1 cellular context compared by ENCODE assay signal in the genomic region with DNA sequence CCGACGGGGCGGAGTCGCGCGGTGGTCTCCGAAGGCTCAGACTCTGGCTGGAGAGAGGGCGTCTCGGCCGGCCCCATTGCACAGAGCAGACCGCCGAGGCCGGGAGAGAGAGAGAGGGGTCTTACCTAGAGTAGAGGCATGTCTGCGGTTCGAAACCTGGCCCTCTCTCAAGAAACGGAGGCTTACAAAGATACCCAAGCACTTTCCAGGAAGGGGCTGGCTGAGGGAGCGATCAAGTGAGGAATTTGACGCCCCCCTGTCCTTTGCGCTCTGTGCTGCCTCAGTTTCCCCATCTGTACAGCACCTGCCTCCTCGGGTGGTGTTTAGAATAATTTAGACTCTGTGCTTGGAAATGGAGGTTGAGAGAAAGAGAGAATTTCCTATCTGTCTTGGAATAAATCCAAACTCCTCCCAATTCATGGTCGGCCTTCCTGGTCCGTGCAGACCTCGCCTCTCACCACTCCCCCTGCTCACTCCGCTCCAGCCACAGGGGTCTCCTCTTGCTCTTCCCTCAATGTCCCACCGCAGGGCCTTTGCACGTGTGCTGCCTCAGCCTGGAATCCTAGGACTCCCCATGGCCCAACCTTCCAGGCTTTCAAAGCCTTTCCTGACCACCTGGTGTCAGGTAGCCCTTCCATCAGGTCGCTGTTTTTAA.
TF ChIP-seq lines count a peak whose summit lies in the region.

No MANE protein-coding gene starts in this region.

TF ChIP-seq in HepG2, 621 proteins besides CTCF, POLR2A, EP300 and RAD21 (continues in another document):
- TF ChIP-seq ZNF460 (CRISPR knock-in tag; IDR thresholded peaks at IDR 0.05; ENCODE audit: borderline replicate concordance) (no peak; the same call in 1 of the 2 replicates), AGO2 (optimal IDR thresholded peaks at IDR 0.05; ENCODE audit: low read depth, low read length) (no peak), RBFOX2 (IDR thresholded peaks at IDR 0.05; ENCODE audit: low read depth, low read length) (peak; percentile 2; the same call in 1 of the 2 replicates), RNF2 (conservative IDR thresholded peaks at IDR 0.05; ENCODE audit: low read depth) (no peak), POLR2AphosphoS5 (IDR thresholded peaks at IDR 0.05; ENCODE audit: low read depth, low read length) (peak; percentile 64), ZNF329 (CRISPR knock-in tag; IDR thresholded peaks at IDR 0.05; ENCODE audit: low read depth) (0 out of 2 replicates have a peak, but pooled peaks have one; percentile 7), CHCHD3 (CRISPR knock-in tag; IDR thresholded peaks at IDR 0.05) (no peak), TAF1 (CRISPR knock-in tag; IDR thresholded peaks at IDR 0.05) (peak; percentile 35), ZNF616 (CRISPR knock-in tag; IDR thresholded peaks at IDR 0.05; ENCODE audit: low read depth) (no peak), KDM3A (CRISPR knock-in tag; IDR thresholded peaks at IDR 0.05; ENCODE audit: low read depth) (no peak), ZFP41 (CRISPR knock-in tag; IDR thresholded peaks at IDR 0.05; ENCODE audit: borderline replicate concordance) (no peak), FOXC1 (CRISPR knock-in tag; IDR thresholded peaks at IDR 0.05; ENCODE audit: borderline replicate concordance) (no peak), HNRNPUL1 (IDR thresholded peaks at IDR 0.05; ENCODE audit: low read depth, low read length) (no peak; the same call in 1 of the 2 replicates), LCORL (IDR thresholded peaks at IDR 0.05) (no peak), LCORL (CRISPR knock-in tag; IDR thresholded peaks at IDR 0.05) (no peak), RAD51 (IDR thresholded peaks at IDR 0.05; ENCODE audit: borderline replicate concordance) (no peak), EZH2 (conservative IDR thresholded peaks at IDR 0.05; ENCODE audit: low read depth, low read length) (no peak), ZNF788 (CRISPR knock-in tag; IDR thresholded peaks at IDR 0.05; ENCODE audit: borderline replicate concordance) (no peak), TAF15 (IDR thresholded peaks at IDR 0.05; ENCODE audit: low read depth, low read length, poor library complexity, severe bottlenecking) (peak; percentile 14), TBX3 (IDR thresholded peaks at IDR 0.05; ENCODE audit: borderline replicate concordance) (no peak), MTF2 (CRISPR knock-in tag; IDR thresholded peaks at IDR 0.05; ENCODE audit: borderline replicate concordance) (0 out of 2 replicates have a peak, but pooled peaks have one; percentile 28), TBL1XR1 (IDR thresholded peaks at IDR 0.05; ENCODE audit: borderline replicate concordance, low read length, partially characterized antibody) (no peak), ZNF264 (CRISPR knock-in tag; IDR thresholded peaks at IDR 0.05) (no peak), ZNF589 (CRISPR knock-in tag; conservative IDR thresholded peaks at IDR 0.05) (no peak), ZNF354B (CRISPR knock-in tag; IDR thresholded peaks at IDR 0.05) (0 out of 2 replicates have a peak, but pooled peaks have one; percentile 47), NBN (conservative IDR thresholded peaks at IDR 0.05) (no peak), RFX1 (IDR thresholded peaks at IDR 0.05) (no peak), POLR2G (IDR thresholded peaks at IDR 0.05; ENCODE audit: low read depth, low read length) (peak; percentile 85), MEF2D (CRISPR knock-in tag; IDR thresholded peaks at IDR 0.05) (no peak)
- TF ChIP-seq, protein P1, sequence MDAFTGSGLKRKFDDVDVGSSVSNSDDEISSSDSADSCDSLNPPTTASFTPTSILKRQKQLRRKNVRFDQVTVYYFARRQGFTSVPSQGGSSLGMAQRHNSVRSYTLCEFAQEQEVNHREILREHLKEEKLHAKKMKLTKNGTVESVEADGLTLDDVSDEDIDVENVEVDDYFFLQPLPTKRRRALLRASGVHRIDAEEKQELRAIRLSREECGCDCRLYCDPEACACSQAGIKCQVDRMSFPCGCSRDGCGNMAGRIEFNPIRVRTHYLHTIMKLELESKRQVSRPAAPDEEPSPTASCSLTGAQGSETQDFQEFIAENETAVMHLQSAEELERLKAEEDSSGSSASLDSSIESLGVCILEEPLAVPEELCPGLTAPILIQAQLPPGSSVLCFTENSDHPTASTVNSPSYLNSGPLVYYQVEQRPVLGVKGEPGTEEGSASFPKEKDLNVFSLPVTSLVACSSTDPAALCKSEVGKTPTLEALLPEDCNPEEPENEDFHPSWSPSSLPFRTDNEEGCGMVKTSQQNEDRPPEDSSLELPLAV (CRISPR knock-in tag; conservative IDR thresholded peaks at IDR 0.05; ENCODE audit: low read depth) = no peak
- TF ChIP-seq, protein P2, sequence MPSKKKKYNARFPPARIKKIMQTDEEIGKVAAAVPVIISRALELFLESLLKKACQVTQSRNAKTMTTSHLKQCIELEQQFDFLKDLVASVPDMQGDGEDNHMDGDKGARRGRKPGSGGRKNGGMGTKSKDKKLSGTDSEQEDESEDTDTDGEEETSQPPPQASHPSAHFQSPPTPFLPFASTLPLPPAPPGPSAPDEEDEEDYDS (CRISPR knock-in tag; IDR thresholded peaks at IDR 0.05) = no peak
- TF ChIP-seq, protein P3, sequence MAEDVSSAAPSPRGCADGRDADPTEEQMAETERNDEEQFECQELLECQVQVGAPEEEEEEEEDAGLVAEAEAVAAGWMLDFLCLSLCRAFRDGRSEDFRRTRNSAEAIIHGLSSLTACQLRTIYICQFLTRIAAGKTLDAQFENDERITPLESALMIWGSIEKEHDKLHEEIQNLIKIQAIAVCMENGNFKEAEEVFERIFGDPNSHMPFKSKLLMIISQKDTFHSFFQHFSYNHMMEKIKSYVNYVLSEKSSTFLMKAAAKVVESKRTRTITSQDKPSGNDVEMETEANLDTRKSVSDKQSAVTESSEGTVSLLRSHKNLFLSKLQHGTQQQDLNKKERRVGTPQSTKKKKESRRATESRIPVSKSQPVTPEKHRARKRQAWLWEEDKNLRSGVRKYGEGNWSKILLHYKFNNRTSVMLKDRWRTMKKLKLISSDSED (CRISPR knock-in tag; IDR thresholded peaks at IDR 0.05) = no peak
- TF ChIP-seq, protein P4, sequence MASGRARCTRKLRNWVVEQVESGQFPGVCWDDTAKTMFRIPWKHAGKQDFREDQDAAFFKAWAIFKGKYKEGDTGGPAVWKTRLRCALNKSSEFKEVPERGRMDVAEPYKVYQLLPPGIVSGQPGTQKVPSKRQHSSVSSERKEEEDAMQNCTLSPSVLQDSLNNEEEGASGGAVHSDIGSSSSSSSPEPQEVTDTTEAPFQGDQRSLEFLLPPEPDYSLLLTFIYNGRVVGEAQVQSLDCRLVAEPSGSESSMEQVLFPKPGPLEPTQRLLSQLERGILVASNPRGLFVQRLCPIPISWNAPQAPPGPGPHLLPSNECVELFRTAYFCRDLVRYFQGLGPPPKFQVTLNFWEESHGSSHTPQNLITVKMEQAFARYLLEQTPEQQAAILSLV (CRISPR knock-in tag; IDR thresholded peaks at IDR 0.05; ENCODE audit: borderline replicate concordance) = no peak
- TF ChIP-seq, protein P5, sequence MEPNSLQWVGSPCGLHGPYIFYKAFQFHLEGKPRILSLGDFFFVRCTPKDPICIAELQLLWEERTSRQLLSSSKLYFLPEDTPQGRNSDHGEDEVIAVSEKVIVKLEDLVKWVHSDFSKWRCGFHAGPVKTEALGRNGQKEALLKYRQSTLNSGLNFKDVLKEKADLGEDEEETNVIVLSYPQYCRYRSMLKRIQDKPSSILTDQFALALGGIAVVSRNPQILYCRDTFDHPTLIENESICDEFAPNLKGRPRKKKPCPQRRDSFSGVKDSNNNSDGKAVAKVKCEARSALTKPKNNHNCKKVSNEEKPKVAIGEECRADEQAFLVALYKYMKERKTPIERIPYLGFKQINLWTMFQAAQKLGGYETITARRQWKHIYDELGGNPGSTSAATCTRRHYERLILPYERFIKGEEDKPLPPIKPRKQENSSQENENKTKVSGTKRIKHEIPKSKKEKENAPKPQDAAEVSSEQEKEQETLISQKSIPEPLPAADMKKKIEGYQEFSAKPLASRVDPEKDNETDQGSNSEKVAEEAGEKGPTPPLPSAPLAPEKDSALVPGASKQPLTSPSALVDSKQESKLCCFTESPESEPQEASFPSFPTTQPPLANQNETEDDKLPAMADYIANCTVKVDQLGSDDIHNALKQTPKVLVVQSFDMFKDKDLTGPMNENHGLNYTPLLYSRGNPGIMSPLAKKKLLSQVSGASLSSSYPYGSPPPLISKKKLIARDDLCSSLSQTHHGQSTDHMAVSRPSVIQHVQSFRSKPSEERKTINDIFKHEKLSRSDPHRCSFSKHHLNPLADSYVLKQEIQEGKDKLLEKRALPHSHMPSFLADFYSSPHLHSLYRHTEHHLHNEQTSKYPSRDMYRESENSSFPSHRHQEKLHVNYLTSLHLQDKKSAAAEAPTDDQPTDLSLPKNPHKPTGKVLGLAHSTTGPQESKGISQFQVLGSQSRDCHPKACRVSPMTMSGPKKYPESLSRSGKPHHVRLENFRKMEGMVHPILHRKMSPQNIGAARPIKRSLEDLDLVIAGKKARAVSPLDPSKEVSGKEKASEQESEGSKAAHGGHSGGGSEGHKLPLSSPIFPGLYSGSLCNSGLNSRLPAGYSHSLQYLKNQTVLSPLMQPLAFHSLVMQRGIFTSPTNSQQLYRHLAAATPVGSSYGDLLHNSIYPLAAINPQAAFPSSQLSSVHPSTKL (CRISPR knock-in tag; IDR thresholded peaks at IDR 0.05) = no peak
- TF ChIP-seq, protein P6, sequence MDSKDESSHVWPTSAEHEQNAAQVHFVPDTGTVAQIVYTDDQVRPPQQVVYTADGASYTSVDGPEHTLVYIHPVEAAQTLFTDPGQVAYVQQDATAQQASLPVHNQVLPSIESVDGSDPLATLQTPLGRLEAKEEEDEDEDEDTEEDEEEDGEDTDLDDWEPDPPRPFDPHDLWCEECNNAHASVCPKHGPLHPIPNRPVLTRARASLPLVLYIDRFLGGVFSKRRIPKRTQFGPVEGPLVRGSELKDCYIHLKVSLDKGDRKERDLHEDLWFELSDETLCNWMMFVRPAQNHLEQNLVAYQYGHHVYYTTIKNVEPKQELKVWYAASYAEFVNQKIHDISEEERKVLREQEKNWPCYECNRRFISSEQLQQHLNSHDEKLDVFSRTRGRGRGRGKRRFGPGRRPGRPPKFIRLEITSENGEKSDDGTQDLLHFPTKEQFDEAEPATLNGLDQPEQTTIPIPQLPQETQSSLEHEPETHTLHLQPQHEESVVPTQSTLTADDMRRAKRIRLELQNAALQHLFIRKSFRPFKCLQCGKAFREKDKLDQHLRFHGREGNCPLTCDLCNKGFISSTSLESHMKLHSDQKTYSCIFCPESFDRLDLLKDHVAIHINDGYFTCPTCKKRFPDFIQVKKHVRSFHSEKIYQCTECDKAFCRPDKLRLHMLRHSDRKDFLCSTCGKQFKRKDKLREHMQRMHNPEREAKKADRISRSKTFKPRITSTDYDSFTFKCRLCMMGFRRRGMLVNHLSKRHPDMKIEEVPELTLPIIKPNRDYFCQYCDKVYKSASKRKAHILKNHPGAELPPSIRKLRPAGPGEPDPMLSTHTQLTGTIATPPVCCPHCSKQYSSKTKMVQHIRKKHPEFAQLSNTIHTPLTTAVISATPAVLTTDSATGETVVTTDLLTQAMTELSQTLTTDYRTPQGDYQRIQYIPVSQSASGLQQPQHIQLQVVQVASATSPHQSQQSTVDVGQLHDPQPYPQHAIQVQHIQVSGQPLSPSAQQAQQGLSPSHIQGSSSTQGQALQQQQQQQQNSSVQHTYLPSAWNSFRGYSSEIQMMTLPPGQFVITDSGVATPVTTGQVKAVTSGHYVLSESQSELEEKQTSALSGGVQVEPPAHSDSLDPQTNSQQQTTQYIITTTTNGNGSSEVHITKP (CRISPR knock-in tag; IDR thresholded peaks at IDR 0.05; ENCODE audit: low read depth) = no peak
- TF ChIP-seq, protein P7, sequence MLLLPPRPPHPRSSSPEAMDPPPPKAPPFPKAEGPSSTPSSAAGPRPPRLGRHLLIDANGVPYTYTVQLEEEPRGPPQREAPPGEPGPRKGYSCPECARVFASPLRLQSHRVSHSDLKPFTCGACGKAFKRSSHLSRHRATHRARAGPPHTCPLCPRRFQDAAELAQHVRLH (CRISPR knock-in tag; IDR thresholded peaks at IDR 0.05; ENCODE audit: borderline replicate concordance, low read depth) = no peak
- TF ChIP-seq, protein P8, sequence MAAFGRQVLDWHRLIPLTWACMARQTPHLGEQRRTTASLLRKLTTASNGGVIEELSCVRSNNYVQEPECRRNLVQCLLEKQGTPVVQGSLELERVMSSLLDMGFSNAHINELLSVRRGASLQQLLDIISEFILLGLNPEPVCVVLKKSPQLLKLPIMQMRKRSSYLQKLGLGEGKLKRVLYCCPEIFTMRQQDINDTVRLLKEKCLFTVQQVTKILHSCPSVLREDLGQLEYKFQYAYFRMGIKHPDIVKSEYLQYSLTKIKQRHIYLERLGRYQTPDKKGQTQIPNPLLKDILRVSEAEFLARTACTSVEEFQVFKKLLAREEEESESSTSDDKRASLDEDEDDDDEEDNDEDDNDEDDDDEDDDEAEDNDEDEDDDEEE (CRISPR knock-in tag; IDR thresholded peaks at IDR 0.05) = no peak
- TF ChIP-seq, protein P9, sequence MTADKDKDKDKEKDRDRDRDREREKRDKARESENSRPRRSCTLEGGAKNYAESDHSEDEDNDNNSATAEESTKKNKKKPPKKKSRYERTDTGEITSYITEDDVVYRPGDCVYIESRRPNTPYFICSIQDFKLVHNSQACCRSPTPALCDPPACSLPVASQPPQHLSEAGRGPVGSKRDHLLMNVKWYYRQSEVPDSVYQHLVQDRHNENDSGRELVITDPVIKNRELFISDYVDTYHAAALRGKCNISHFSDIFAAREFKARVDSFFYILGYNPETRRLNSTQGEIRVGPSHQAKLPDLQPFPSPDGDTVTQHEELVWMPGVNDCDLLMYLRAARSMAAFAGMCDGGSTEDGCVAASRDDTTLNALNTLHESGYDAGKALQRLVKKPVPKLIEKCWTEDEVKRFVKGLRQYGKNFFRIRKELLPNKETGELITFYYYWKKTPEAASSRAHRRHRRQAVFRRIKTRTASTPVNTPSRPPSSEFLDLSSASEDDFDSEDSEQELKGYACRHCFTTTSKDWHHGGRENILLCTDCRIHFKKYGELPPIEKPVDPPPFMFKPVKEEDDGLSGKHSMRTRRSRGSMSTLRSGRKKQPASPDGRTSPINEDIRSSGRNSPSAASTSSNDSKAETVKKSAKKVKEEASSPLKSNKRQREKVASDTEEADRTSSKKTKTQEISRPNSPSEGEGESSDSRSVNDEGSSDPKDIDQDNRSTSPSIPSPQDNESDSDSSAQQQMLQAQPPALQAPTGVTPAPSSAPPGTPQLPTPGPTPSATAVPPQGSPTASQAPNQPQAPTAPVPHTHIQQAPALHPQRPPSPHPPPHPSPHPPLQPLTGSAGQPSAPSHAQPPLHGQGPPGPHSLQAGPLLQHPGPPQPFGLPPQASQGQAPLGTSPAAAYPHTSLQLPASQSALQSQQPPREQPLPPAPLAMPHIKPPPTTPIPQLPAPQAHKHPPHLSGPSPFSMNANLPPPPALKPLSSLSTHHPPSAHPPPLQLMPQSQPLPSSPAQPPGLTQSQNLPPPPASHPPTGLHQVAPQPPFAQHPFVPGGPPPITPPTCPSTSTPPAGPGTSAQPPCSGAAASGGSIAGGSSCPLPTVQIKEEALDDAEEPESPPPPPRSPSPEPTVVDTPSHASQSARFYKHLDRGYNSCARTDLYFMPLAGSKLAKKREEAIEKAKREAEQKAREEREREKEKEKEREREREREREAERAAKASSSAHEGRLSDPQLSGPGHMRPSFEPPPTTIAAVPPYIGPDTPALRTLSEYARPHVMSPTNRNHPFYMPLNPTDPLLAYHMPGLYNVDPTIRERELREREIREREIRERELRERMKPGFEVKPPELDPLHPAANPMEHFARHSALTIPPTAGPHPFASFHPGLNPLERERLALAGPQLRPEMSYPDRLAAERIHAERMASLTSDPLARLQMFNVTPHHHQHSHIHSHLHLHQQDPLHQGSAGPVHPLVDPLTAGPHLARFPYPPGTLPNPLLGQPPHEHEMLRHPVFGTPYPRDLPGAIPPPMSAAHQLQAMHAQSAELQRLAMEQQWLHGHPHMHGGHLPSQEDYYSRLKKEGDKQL (CRISPR knock-in tag; IDR thresholded peaks at IDR 0.05; ENCODE audit: low read depth) = no peak
- TF ChIP-seq, protein P10, sequence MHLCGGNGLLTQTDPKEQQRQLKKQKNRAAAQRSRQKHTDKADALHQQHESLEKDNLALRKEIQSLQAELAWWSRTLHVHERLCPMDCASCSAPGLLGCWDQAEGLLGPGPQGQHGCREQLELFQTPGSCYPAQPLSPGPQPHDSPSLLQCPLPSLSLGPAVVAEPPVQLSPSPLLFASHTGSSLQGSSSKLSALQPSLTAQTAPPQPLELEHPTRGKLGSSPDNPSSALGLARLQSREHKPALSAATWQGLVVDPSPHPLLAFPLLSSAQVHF (CRISPR knock-in tag; IDR thresholded peaks at IDR 0.05) = no peak
